9 cellular contexts compared by ENCODE assay signal in genomic region chr7:99325597-99326407, GRCh38. TPM values are rescaled to one million over a fixed set of nuclear protein-coding genes. Genes with fewer than 3 reads are reported as not detected.
A peak's percentile ranks its signal among the peaks of the same experiment; 100 is the strongest.
DNase-seq lines count a peak whose midpoint lies in the region; ATAC-seq, FAIRE-seq and TF ChIP-seq lines count a peak whose summit lies in the region.
"Had no signal": no experiment of that assay in that cellular context is flagged by ENCODE, and none has a peak within 500 bp of the region (broad histone marks: within the 10 kb centered on the region; RNA-seq: fewer than 3 reads in every experiment).

TSS of gene ARPC1A (plus strand) at chr7:99325898. CDS start at chr7:99333354, 7,456 bp downstream.

- peaks cover 0 to 13% of the 10 kb centered on the region in 2 donors for H3K4me1 ChIP-seq in kidney (ENCODE audit: control insufficient read depth in 1 of 2, insufficient read depth in 1 of 2, low read depth in 1 of 2, low read length in 2 of 2)

- peak; percentile 87 for DNase-seq in Ammon's horn (ENCODE audit: low spot score)
- DNase-seq in NCI-H510A (lab: John Stamatoyannopoulos, UW): peak; percentile 60
- DNase-seq in activated CD4-positive, alpha-beta T cell treated with anti-CD3 and anti-CD28 coated beads for 1 hour: peak; percentile 91
- DNase-seq in cerebellum (ENCODE audit: low spot score): peak; percentile 92
- DNase-seq in kidney: peak; percentile 97
- peak; percentile 88 to 92 for DNase-seq in stimulated activated CD4-positive, alpha-beta T cell treated with anti-CD3 and anti-CD28 coated beads, Interleukin-15, amount 100 ng/mL, for 1 hour (ENCODE audit: low read depth in 1 of 2, low spot score in 1 of 2)

- peak within 1 kb of the TSS; percentile 45 to 75 for H3K27ac ChIP-seq in kidney (ENCODE audit: low read depth in 2 of 2, low read length in 2 of 2)

- TF ChIP-seq CTCF in kidney (IDR thresholded peaks at IDR 0.05; ENCODE audit: borderline replicate concordance, extremely low read depth, insufficient read depth): peak; percentile 14

- H3K9ac ChIP-seq in kidney (ENCODE audit: low read length in 2 of 2): peak within 1 kb of the TSS; percentile 35 to 98

- no peaks in the 10 kb centered on the region for H3K36me3 ChIP-seq in kidney (ENCODE audit: control insufficient read depth in 1 of 2, insufficient read depth in 2 of 2, low read length in 2 of 2)

- FAIRE-seq in kidney (lab: Jason Lieb, UNC): no peak
- FAIRE-seq: colon had no signal

- no peaks in the 10 kb centered on the region for H3K9me3 ChIP-seq in kidney (ENCODE audit: control insufficient read depth in 1 of 2, low read length in 2 of 2)

- intact Hi-C loops in kidney (cut with DNase I): no loop called here

- ATAC-seq in HG03432 (IDR thresholded peaks at IDR 0.05; ENCODE audit: unreplicated experiment): peak; percentile 93

- H3K4me3 ChIP-seq in kidney (ENCODE audit: low read length in 2 of 2): peak within 1 kb of the TSS; percentile 73 to 99

- peak; percentile 97 for TF ChIP-seq POLR2A in GM19193 (IDR thresholded peaks at IDR 0.05; ENCODE audit: extremely low read depth, insufficient read depth, insufficient read length)

RNA-seq across cellular contexts. Expression of gene ARPC1A, which starts in this region (rescaled TPM):
- total RNA-seq in cerebellum (48.2 TPM), kidney (119 TPM)
- polyA plus RNA-seq in kidney (ENCODE audit: insufficient read depth, low read depth, low replicate concordance): 117 TPM

Comparison
In these comparisons a context has a peak if more than half of its experiments do, and no peak if none do; other contexts are left out.
1. Peak in every context shown above with its lines: DNase-seq, ATAC-seq, H3K4me3 ChIP-seq and H3K27ac ChIP-seq.